Comparison of ENCODE assay signal across 25 cellular contexts in the genomic region with DNA sequence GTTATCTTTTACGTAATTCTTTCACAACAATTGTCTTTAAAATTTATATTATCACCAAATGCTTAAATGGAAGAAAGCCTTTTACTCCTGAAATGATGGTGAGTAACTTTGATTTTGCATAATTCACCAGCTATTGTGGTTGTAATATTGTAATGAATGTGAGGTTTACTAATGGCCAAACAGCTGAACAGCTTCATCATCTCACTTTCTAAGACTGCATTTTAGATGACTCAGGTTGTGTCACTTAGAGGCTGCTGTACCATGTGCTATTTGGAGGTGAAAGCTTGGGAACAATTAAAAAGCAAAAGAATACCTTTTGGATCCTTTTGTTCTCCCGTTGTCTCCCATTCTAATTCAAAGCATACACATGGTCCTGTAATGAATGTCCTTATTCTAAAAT.
"Had no signal": no experiment of that assay in that cellular context is flagged by ENCODE, and none has a peak within 500 bp of the region (broad histone marks: within the 10 kb centered on the region; RNA-seq: fewer than 3 reads in every experiment).

No MANE protein-coding gene starts in this region.

- H3K36me3 Mint-ChIP-seq: stimulated activated memory B cell treated with anti-CD40 and anti-IgM and Interleukin-4, amounts not matched to agents 10 μg/mL and 1 μg/mL and 100 μg/mL, for 72 hours had no signal

- H3K9me3 ChIP-seq: esophagus squamous epithelium, prostate gland, right lobe of liver, tibial artery had no signal

- H3K27me3 Mint-ChIP-seq: dendritic cell treated with granulocyte-macrophage colony-stimulating factor and Interleukin-4, amounts not matched to agents 40 ng/mL and 50 ng/mL, for 4 days; effector memory CD8-positive, alpha-beta T cell; stimulated activated memory B cell treated with anti-CD40 and anti-IgM and Interleukin-4, amounts not matched to agents 10 μg/mL and 1 μg/mL and 100 μg/mL, for 72 hours had no signal

- H3K27me3 ChIP-seq: esophagus squamous epithelium, hepatocyte, right lobe of liver, spleen, tibial artery, upper lobe of left lung, uterus had no signal

- H3K4me1 ChIP-seq: esophagus squamous epithelium, parathyroid adenoma, prostate gland, right lobe of liver, spleen, tibial artery, upper lobe of left lung, uterus had no signal

- DNase-seq: effector memory CD8-positive, alpha-beta T cell; esophagus squamous epithelium; foreskin fibroblast; head of caudate nucleus; kidney; left colon; left ventricle myocardium superior; mesendoderm; naive thymus-derived CD4-positive, alpha-beta T cell; nephron progenitor cell; right lobe of liver; spleen; stimulated activated CD4-positive, alpha-beta T cell treated with anti-CD3 and anti-CD28 coated beads, Interleukin-15, amount 100 ng/mL, for 24 hours; stimulated activated CD4-positive, alpha-beta T cell treated with anti-CD3 and anti-CD28 coated beads, Interleukin-1b, Interleukin-23, amount 100 ng/mL, for 48 hours; stimulated activated CD4-positive, alpha-beta T cell treated with anti-CD3 and anti-CD28 coated beads, Interleukin-4, amount 100 ng/mL, for 24 hours; tibial artery; upper lobe of left lung; uterus had no signal

- H3K36me3 ChIP-seq: esophagus squamous epithelium, prostate gland, right lobe of liver, spleen, tibial artery, upper lobe of left lung, uterus had no signal

- H3K27ac ChIP-seq: esophagus squamous epithelium, hepatocyte, parathyroid adenoma, prostate gland, right lobe of liver, spleen, tibial artery, upper lobe of left lung, uterus had no signal

- H2AFZ ChIP-seq: hepatocyte, parathyroid adenoma had no signal

- H3K4me1 Mint-ChIP-seq: naive thymus-derived CD4-positive, alpha-beta T cell; nephron progenitor cell; stimulated activated memory B cell treated with anti-CD40 and anti-IgM and Interleukin-4, amounts not matched to agents 10 μg/mL and 1 μg/mL and 100 μg/mL, for 72 hours had no signal

- H3K9ac ChIP-seq: parathyroid adenoma had no signal

- H3K4me3 ChIP-seq: esophagus squamous epithelium, hepatocyte, lung, prostate gland, right lobe of liver, spleen, tibial artery, upper lobe of left lung, uterus had no signal

- H3K4me3 Mint-ChIP-seq: dendritic cell treated with granulocyte-macrophage colony-stimulating factor and Interleukin-4, amounts not matched to agents 40 ng/mL and 50 ng/mL, for 4 days; effector memory CD8-positive, alpha-beta T cell; naive thymus-derived CD4-positive, alpha-beta T cell; nephron progenitor cell; stimulated activated memory B cell treated with anti-CD40 and anti-IgM and Interleukin-4, amounts not matched to agents 10 μg/mL and 1 μg/mL and 100 μg/mL, for 72 hours; stimulated activated naive CD8-positive, alpha-beta T cell treated with anti-CD3 and anti-CD28 coated beads, Interleukin-15, Interleukin-2, amounts not matched to agents 100 ng/mL and 50 ng/mL, for 24 hours had no signal

- H3K4me2 ChIP-seq: hepatocyte had no signal

- H3K27ac Mint-ChIP-seq: dendritic cell treated with granulocyte-macrophage colony-stimulating factor and Interleukin-4, amounts not matched to agents 40 ng/mL and 50 ng/mL, for 4 days; effector memory CD8-positive, alpha-beta T cell; naive thymus-derived CD4-positive, alpha-beta T cell; nephron progenitor cell; stimulated activated memory B cell treated with anti-CD40 and anti-IgM and Interleukin-4, amounts not matched to agents 10 μg/mL and 1 μg/mL and 100 μg/mL, for 72 hours; stimulated activated naive CD8-positive, alpha-beta T cell treated with anti-CD3 and anti-CD28 coated beads, Interleukin-15, Interleukin-2, amounts not matched to agents 100 ng/mL and 50 ng/mL, for 24 hours had no signal
